In genomic region chr20:36230019-36230418, GRCh38 we compare ENCODE assay signal across 20 cellular contexts.
"Had no signal": no experiment of that assay in that cellular context is flagged by ENCODE, and none has a peak within 500 bp of the region (broad histone marks: within the 10 kb centered on the region; RNA-seq: fewer than 3 reads in every experiment).

No MANE protein-coding gene starts in this region.

- H3K27ac ChIP-seq: hepatocyte, pancreas, tibial artery, upper lobe of left lung, uterus had no signal

- H3K9me3 ChIP-seq: pancreas, tibial artery, upper lobe of left lung, uterus had no signal

- DNase-seq: dorsolateral prefrontal cortex; effector CD8-positive, alpha-beta T cell; foreskin melanocyte; left colon; left ventricle myocardium superior; mesenchymal stem cell; midbrain; occipital lobe; pancreas; right cardiac atrium; small intestine; stimulated activated CD4-positive, alpha-beta T cell treated with anti-CD3 and anti-CD28 coated beads, Interleukin-12 subunit alpha, Interleukin-12 subunit beta, amount 100 ng/mL, for 4 hours; stimulated activated naive CD4-positive, alpha-beta T cell treated with Interleukin-2 at 50 U/mL for 16 hours; tibial artery; upper lobe of left lung; uterus had no signal

- H3K9me3 Mint-ChIP-seq: nephron had no signal

- H3K27me3 ChIP-seq: dorsolateral prefrontal cortex, hepatocyte, pancreas, tibial artery, upper lobe of left lung, uterus had no signal

- H3K4me1 ChIP-seq: pancreas, tibial artery, upper lobe of left lung, uterus had no signal

- H3K27me3 Mint-ChIP-seq: progenitor cell of endocrine pancreas had no signal

- H3K27ac Mint-ChIP-seq: nephron, progenitor cell of endocrine pancreas had no signal

- H3K36me3 ChIP-seq: uterus had no signal

- H3K4me2 ChIP-seq: hepatocyte had no signal

- H3K4me3 ChIP-seq: dorsolateral prefrontal cortex, hepatocyte, lung, pancreas, tibial artery, upper lobe of left lung, uterus had no signal

- H2AFZ ChIP-seq: hepatocyte had no signal

- H3K4me3 Mint-ChIP-seq: nephron had no signal

- ATAC-seq: left colon, left ventricle myocardium superior, pancreas, right cardiac atrium had no signal

- FAIRE-seq: pancreas, small intestine had no signal

- H3K79me2 ChIP-seq: hepatocyte had no signal
